Comparison of ENCODE assay signal across 1 cellular context in the genomic region with DNA sequence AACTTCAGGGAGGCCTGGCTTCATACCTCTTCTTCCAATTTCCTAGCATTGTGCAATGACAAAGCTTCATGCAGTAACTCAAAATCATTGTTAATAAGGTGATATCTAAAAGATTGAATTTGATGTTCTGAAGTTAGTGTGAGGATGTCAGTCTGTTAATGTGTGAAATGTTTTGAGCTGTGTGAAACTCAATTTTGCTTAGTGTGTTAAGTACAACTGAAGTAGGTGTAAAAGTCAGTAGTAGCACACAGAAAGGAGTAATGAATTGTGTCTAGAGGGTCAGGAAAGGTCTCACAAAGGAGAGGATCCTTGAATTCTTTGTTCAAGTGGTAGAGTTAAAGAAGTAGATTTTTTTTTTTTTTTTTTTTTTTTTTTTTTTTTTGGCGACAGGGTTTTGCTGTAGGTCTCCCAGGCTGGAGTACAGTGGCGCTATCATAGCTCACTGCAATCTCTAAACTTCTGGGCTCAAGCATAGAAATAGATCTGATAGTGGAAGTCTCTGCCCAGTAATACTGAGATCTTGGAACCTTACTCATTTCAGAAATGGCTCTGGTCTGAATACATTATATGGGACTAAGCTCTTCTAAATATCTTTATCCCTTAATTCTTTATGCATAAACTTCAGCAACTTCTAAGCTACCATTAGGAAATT.
TF ChIP-seq lines count a peak whose summit lies in the region.

No MANE protein-coding gene starts in this region.

TF ChIP-seq in GM12878, 131 proteins besides CTCF, POLR2A, EP300 and RAD21 (continued from another document and continues in another):
- no peak for TF ChIP-seq ZBTB4 (CRISPR knock-in tag; IDR thresholded peaks at IDR 0.05)
- TF ChIP-seq LARP7 (IDR thresholded peaks at IDR 0.05) = no peak
- no peak for TF ChIP-seq RAD51 (IDR thresholded peaks at IDR 0.05)
- no peak for TF ChIP-seq EGR1 (IDR thresholded peaks at IDR 0.05; ENCODE audit: borderline replicate concordance in 1 of 2, low read depth in 2 of 2, low read length in 2 of 2)
- no peak for TF ChIP-seq ZNF687 (IDR thresholded peaks at IDR 0.05)
- TF ChIP-seq ZNF622 (IDR thresholded peaks at IDR 0.05) = no peak
- TF ChIP-seq KLF5 (IDR thresholded peaks at IDR 0.05; ENCODE audit: partially characterized antibody) = no peak
- TF ChIP-seq, protein P1, sequence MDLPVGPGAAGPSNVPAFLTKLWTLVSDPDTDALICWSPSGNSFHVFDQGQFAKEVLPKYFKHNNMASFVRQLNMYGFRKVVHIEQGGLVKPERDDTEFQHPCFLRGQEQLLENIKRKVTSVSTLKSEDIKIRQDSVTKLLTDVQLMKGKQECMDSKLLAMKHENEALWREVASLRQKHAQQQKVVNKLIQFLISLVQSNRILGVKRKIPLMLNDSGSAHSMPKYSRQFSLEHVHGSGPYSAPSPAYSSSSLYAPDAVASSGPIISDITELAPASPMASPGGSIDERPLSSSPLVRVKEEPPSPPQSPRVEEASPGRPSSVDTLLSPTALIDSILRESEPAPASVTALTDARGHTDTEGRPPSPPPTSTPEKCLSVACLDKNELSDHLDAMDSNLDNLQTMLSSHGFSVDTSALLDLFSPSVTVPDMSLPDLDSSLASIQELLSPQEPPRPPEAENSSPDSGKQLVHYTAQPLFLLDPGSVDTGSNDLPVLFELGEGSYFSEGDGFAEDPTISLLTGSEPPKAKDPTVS (IDR thresholded peaks at IDR 0.05; ENCODE audit: low read depth, low read length) = no peak
- TF ChIP-seq BACH1 (IDR thresholded peaks at IDR 0.05; ENCODE audit: borderline replicate concordance) = no peak
- no peak for TF ChIP-seq CHD4 (IDR thresholded peaks at IDR 0.05)
- no peak for TF ChIP-seq MEF2B (IDR thresholded peaks at IDR 0.05; ENCODE audit: partially characterized antibody, poor library complexity, severe bottlenecking)
- TF ChIP-seq TCF7 (IDR thresholded peaks at IDR 0.05; ENCODE audit: borderline replicate concordance) = no peak
- TF ChIP-seq STAT3 (IDR thresholded peaks at IDR 0.05; ENCODE audit: low read depth, low read length) = no peak
- no peak for TF ChIP-seq SMAD5 (IDR thresholded peaks at IDR 0.05; ENCODE audit: low read depth)
- no peak for TF ChIP-seq TAF1 (IDR thresholded peaks at IDR 0.05; ENCODE audit: borderline replicate concordance, low read depth, low read length)
- TF ChIP-seq NFYA (IDR thresholded peaks at IDR 0.05; ENCODE audit: borderline replicate concordance, low read depth, low read length) = no peak
- no peak for TF ChIP-seq SUZ12 (IDR thresholded peaks at IDR 0.05; ENCODE audit: unreplicated experiment)
- TF ChIP-seq, protein P2, sequence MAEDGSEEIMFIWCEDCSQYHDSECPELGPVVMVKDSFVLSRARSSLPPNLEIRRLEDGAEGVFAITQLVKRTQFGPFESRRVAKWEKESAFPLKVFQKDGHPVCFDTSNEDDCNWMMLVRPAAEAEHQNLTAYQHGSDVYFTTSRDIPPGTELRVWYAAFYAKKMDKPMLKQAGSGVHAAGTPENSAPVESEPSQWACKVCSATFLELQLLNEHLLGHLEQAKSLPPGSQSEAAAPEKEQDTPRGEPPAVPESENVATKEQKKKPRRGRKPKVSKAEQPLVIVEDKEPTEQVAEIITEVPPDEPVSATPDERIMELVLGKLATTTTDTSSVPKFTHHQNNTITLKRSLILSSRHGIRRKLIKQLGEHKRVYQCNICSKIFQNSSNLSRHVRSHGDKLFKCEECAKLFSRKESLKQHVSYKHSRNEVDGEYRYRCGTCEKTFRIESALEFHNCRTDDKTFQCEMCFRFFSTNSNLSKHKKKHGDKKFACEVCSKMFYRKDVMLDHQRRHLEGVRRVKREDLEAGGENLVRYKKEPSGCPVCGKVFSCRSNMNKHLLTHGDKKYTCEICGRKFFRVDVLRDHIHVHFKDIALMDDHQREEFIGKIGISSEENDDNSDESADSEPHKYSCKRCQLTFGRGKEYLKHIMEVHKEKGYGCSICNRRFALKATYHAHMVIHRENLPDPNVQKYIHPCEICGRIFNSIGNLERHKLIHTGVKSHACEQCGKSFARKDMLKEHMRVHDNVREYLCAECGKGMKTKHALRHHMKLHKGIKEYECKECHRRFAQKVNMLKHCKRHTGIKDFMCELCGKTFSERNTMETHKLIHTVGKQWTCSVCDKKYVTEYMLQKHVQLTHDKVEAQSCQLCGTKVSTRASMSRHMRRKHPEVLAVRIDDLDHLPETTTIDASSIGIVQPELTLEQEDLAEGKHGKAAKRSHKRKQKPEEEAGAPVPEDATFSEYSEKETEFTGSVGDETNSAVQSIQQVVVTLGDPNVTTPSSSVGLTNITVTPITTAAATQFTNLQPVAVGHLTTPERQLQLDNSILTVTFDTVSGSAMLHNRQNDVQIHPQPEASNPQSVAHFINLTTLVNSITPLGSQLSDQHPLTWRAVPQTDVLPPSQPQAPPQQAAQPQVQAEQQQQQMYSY (CRISPR knock-in tag; IDR thresholded peaks at IDR 0.05) = no peak
- TF ChIP-seq PML (IDR thresholded peaks at IDR 0.05; ENCODE audit: low read length) = no peak
- peak in 1 of 2 experiments; percentile 34; a peak in 1 of 4 replicates for TF ChIP-seq IKZF2 (IDR thresholded peaks at IDR 0.05)
- TF ChIP-seq CREB1 (IDR thresholded peaks at IDR 0.05; ENCODE audit: low read depth) = no peak
- TF ChIP-seq, protein P3, sequence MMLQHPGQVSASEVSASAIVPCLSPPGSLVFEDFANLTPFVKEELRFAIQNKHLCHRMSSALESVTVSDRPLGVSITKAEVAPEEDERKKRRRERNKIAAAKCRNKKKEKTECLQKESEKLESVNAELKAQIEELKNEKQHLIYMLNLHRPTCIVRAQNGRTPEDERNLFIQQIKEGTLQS (IDR thresholded peaks at IDR 0.05; ENCODE audit: borderline replicate concordance, extremely low read depth, low read depth, low read length) = no peak
- TF ChIP-seq IKZF1 (conservative IDR thresholded peaks at IDR 0.05) = no peak
- no peak for TF ChIP-seq WRNIP1 (IDR thresholded peaks at IDR 0.05; ENCODE audit: borderline replicate concordance, low read depth, low read length)
- TF ChIP-seq, protein P4, sequence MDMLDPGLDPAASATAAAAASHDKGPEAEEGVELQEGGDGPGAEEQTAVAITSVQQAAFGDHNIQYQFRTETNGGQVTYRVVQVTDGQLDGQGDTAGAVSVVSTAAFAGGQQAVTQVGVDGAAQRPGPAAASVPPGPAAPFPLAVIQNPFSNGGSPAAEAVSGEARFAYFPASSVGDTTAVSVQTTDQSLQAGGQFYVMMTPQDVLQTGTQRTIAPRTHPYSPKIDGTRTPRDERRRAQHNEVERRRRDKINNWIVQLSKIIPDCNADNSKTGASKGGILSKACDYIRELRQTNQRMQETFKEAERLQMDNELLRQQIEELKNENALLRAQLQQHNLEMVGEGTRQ (IDR thresholded peaks at IDR 0.05; ENCODE audit: borderline replicate concordance, low read depth, low read length) = no peak
- no peak for TF ChIP-seq ZBTB33 (IDR thresholded peaks at IDR 0.05)
- TF ChIP-seq POLR2AphosphoS2 (IDR thresholded peaks at IDR 0.05; ENCODE audit: low read depth, low read length) = no peak
- no peak for TF ChIP-seq IRF5 (IDR thresholded peaks at IDR 0.05; ENCODE audit: borderline replicate concordance)
- TF ChIP-seq NR2F1 (conservative IDR thresholded peaks at IDR 0.05) = no peak
- no peak for TF ChIP-seq NRF1 (conservative IDR thresholded peaks at IDR 0.05; ENCODE audit: low read depth, low read length)
- no peak for TF ChIP-seq RFX5 (IDR thresholded peaks at IDR 0.05; ENCODE audit: low read depth, low read length)
- TF ChIP-seq SMAD1 (IDR thresholded peaks at IDR 0.05; ENCODE audit: low read depth, partially characterized antibody) = no peak
- TF ChIP-seq RBBP5 (conservative IDR thresholded peaks at IDR 0.05) = no peak
- no peak for TF ChIP-seq NR2C1 (IDR thresholded peaks at IDR 0.05)
- no peak for TF ChIP-seq KAT2A (conservative IDR thresholded peaks at IDR 0.05; ENCODE audit: control insufficient read depth, low read depth, low read length)
- TF ChIP-seq FOXK2 (IDR thresholded peaks at IDR 0.05) = no peak
- peak; percentile 66 for TF ChIP-seq RUNX3 (IDR thresholded peaks at IDR 0.05; ENCODE audit: low read length)
- TF ChIP-seq, protein P5, sequence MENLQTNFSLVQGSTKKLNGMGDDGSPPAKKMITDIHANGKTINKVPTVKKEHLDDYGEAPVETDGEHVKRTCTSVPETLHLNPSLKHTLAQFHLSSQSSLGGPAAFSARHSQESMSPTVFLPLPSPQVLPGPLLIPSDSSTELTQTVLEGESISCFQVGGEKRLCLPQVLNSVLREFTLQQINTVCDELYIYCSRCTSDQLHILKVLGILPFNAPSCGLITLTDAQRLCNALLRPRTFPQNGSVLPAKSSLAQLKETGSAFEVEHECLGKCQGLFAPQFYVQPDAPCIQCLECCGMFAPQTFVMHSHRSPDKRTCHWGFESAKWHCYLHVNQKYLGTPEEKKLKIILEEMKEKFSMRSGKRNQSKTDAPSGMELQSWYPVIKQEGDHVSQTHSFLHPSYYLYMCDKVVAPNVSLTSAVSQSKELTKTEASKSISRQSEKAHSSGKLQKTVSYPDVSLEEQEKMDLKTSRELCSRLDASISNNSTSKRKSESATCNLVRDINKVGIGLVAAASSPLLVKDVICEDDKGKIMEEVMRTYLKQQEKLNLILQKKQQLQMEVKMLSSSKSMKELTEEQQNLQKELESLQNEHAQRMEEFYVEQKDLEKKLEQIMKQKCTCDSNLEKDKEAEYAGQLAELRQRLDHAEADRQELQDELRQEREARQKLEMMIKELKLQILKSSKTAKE (IDR thresholded peaks at IDR 0.05; ENCODE audit: low read depth, poor library complexity, severe bottlenecking) = peak; percentile 43
- no peak for TF ChIP-seq NFXL1 (IDR thresholded peaks at IDR 0.05; ENCODE audit: borderline replicate concordance)
- TF ChIP-seq CBX5 (IDR thresholded peaks at IDR 0.05; ENCODE audit: low read depth) = no peak
- TF ChIP-seq CHD2 (IDR thresholded peaks at IDR 0.05; ENCODE audit: borderline replicate concordance, low read depth, low read length) = no peak
- no peak for TF ChIP-seq TCF3 (IDR thresholded peaks at IDR 0.05; ENCODE audit: borderline replicate concordance, insufficient read depth, low read depth, low read length)
